Comparison of ENCODE assay signal across 8 cellular contexts in the genomic region with DNA sequence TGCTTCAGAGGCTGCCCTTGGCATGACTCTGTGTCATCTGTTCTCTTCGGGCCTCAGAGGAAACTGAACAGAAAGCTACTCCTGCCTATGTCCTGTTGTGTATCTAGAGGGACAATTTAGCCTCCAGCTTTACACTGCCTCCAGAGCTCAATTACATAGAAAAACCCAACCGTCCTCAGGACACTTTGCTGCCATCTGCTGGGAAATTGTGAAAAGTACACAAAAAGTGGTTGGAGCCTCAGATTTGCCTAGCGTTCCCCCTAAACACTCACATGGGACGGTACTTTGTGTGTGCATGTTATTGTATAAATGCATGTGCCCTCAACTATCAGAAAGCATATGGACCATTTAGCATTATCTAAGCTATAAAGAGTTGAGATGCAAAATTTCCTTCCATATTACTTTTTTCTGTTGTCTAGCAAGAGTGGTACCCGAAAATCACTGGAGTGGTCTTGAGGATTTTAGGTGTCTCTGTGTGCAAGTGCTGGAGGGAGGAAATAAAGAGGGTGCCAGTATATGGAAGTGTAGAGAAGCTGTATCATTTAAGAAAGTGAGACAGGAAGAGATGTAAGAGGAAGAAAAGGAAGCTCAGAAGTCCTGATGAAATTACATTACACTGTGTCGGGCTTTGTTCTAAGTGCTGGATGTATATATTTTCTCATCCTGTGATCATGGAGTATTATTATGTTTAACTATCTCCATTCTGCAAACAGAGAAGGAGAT. TPM values are rescaled to one million over a fixed set of nuclear protein-coding genes. Genes with fewer than 3 reads are reported as not detected.
A peak's percentile ranks its signal among the peaks of the same experiment; 100 is the strongest.
DNase-seq lines count a peak whose midpoint lies in the region; ATAC-seq lines count a peak whose summit lies in the region.

No MANE protein-coding gene starts in this region.

- peak; percentile 85 for ATAC-seq in left lobe of liver
- ATAC-seq in GM18907 (IDR thresholded peaks at IDR 0.05; ENCODE audit: unreplicated experiment): no peak

- DNase-seq in GM03348 (ENCODE audit: low spot score) (peak; percentile 17), LoVo (ENCODE audit: low spot score) (peak; percentile 43), amniotic epithelial cell (ENCODE audit: low read depth) (peak; percentile 4), left lobe of liver (ENCODE audit: low spot score) (no peak), GOT3 (lab: John Stamatoyannopoulos, UW) (no peak), HK-2 (ENCODE audit: unreplicated experiment) (no peak)
- no peak for DNase-seq in activated naive CD4-positive, alpha-beta T cell treated with Interleukin-2 at 50 U/mL for 16 hours

RNA-seq across cellular contexts. Expression of gene MS4A4E, which starts 8.7 kb away (rescaled TPM):
- 2.3 TPM for total RNA-seq in left lobe of liver

RNA-seq across cellular contexts. Expression of gene MS4A4A, which starts 28.8 kb away (rescaled TPM):
- 5.6 TPM for total RNA-seq in left lobe of liver

Comparison
In these comparisons a context has a peak if more than half of its experiments do, and no peak if none do; other contexts are left out.
1. DNase-seq: peak in GM03348 (single experiment), LoVo (single experiment) and amniotic epithelial cell (single experiment); none in left lobe of liver (single experiment), GOT3 (single experiment), activated naive CD4-positive, alpha-beta T cell treated with Interleukin-2 at 50 U/mL for 16 hours (single experiment) and HK-2 (single experiment).